8 cellular contexts compared by ENCODE assay signal in genomic region chr11:100719809-100720221, GRCh38. TPM values are rescaled to one million over a fixed set of nuclear protein-coding genes. Genes with fewer than 3 reads are reported as not detected.
DNase-seq lines count a peak whose midpoint lies in the region; ATAC-seq and TF ChIP-seq lines count a peak whose summit lies in the region.

No MANE protein-coding gene starts in this region.

- H3K27me3 ChIP-seq in OCI-LY3 (ENCODE audit: low read depth, low read length) (no peaks in the 10 kb centered on the region), esophagus squamous epithelium (no peaks in the 10 kb centered on the region)

- POLR2A ChIA-PET in activated CD4-positive, alpha-beta memory T cell treated with anti-CD3 and anti-CD28 coated beads, Interleukin-2, amount 10 ng/mL, durations not matched to agents 7 days and 5 days (lab: Charles Lee): no interaction called here

- peak overlapping the region; percentile 1 for H3K27ac Mint-ChIP-seq in nephron progenitor cell
- no peak overlapping the region for H3K27ac Mint-ChIP-seq in activated CD4-positive, alpha-beta memory T cell treated with anti-CD3 and anti-CD28 coated beads, Interleukin-2, amount 10 ng/mL, durations not matched to agents 7 days and 5 days

- no peak for ATAC-seq in HG02884 (IDR thresholded peaks at IDR 0.05; ENCODE audit: unreplicated experiment)
- ATAC-seq in GM21390 (IDR thresholded peaks at IDR 0.05; ENCODE audit: unreplicated experiment): no peak

- H3K4me1 ChIP-seq in OCI-LY3 (ENCODE audit: low read length): peaks cover 49% of the 10 kb centered on the region
- peaks cover 5 to 18% (median 11%) of the 10 kb centered on the region in 3 donors for H3K4me1 ChIP-seq in esophagus squamous epithelium

- intact Hi-C loops in esophagus squamous epithelium (cut with DNase I): no loop called here

- DNase-seq in EL (peak; percentile 76), esophagus squamous epithelium (lab: John Stamatoyannopoulos, UW) (no peak), nephron progenitor cell (no peak), GM19238 (ENCODE audit: insufficient read length, low spot score) (no peak)
- no peak for DNase-seq in activated CD4-positive, alpha-beta memory T cell treated with anti-CD3 and anti-CD28 coated beads, Interleukin-2, amount 10 ng/mL, durations not matched to agents 7 days and 5 days

- H3K9me3 ChIP-seq in OCI-LY3 (ENCODE audit: insufficient read depth, low read length) (no peaks in the 10 kb centered on the region), esophagus squamous epithelium (no peaks in the 10 kb centered on the region)

- H4K20me1 ChIP-seq in OCI-LY3 (ENCODE audit: insufficient read depth, low read length): no peaks in the 10 kb centered on the region

- 0 to 5% methylated on average over 3 of the region's 3 CpGs for WGBS in esophagus squamous epithelium, 2 donors

- no peaks in the 10 kb centered on the region for H3K27me3 Mint-ChIP-seq in nephron progenitor cell (ENCODE audit: low read depth, poor library complexity)
- H3K27me3 Mint-ChIP-seq in activated CD4-positive, alpha-beta memory T cell treated with anti-CD3 and anti-CD28 coated beads, Interleukin-2, amount 10 ng/mL, durations not matched to agents 7 days and 5 days: no peaks in the 10 kb centered on the region

- H3K36me3 Mint-ChIP-seq in nephron progenitor cell (ENCODE audit: low read depth): peaks cover 6% of the 10 kb centered on the region
- H3K36me3 Mint-ChIP-seq in activated CD4-positive, alpha-beta memory T cell treated with anti-CD3 and anti-CD28 coated beads, Interleukin-2, amount 10 ng/mL, durations not matched to agents 7 days and 5 days (ENCODE audit: low read depth): no peaks in the 10 kb centered on the region

- CTCF ChIA-PET in activated CD4-positive, alpha-beta memory T cell treated with anti-CD3 and anti-CD28 coated beads, Interleukin-2, amount 10 ng/mL, durations not matched to agents 7 days and 5 days (lab: Charles Lee): no interaction called here

- TF ChIP-seq POLR2A in esophagus squamous epithelium (IDR thresholded peaks at IDR 0.05): no peak

- no peaks in the 10 kb centered on the region for H3K36me3 ChIP-seq in OCI-LY3 (replicated peaks; ENCODE audit: low read depth, low read length)
- no peaks in the 10 kb centered on the region for H3K36me3 ChIP-seq in esophagus squamous epithelium

- H2AFZ ChIP-seq in OCI-LY3 (ENCODE audit: low read depth, low read length): no peak overlapping the region

- no peaks in the 10 kb centered on the region for H3K9me3 Mint-ChIP-seq in nephron progenitor cell
- no peaks in the 10 kb centered on the region for H3K9me3 Mint-ChIP-seq in activated CD4-positive, alpha-beta memory T cell treated with anti-CD3 and anti-CD28 coated beads, Interleukin-2, amount 10 ng/mL, durations not matched to agents 7 days and 5 days

- no peak overlapping the region for H3K4me3 Mint-ChIP-seq in nephron progenitor cell
- H3K4me3 Mint-ChIP-seq in activated CD4-positive, alpha-beta memory T cell treated with anti-CD3 and anti-CD28 coated beads, Interleukin-2, amount 10 ng/mL, durations not matched to agents 7 days and 5 days: no peak overlapping the region

- H3K4me2 ChIP-seq in OCI-LY3 (ENCODE audit: low read length): peak overlapping the region; percentile 54

- no peak overlapping the region for H3K9ac ChIP-seq in OCI-LY3 (ENCODE audit: low read length)

- H3K4me3 ChIP-seq in OCI-LY3 (ENCODE audit: low read length): no peak overlapping the region
- H3K4me3 ChIP-seq in esophagus squamous epithelium: peak overlapping the region in 1 of 4 donors; percentile 9

- TF ChIP-seq CTCF in OCI-LY3 (IDR thresholded peaks at IDR 0.05; ENCODE audit: low read depth, low read length): no peak
- no peak for TF ChIP-seq CTCF in esophagus squamous epithelium (IDR thresholded peaks at IDR 0.05)
- no peak for TF ChIP-seq CTCF in nephron progenitor cell (IDR thresholded peaks at IDR 0.05)

- H3K27ac ChIP-seq in OCI-LY3 (ENCODE audit: low read length) (no peak overlapping the region), esophagus squamous epithelium (peak overlapping the region; percentile 39 to 66 (median 52))

- H3K79me2 ChIP-seq in OCI-LY3 (ENCODE audit: low read length): peaks cover 15% of the 10 kb centered on the region

- peaks cover 14% of the 10 kb centered on the region for H3K4me1 Mint-ChIP-seq in nephron progenitor cell
- no peaks in the 10 kb centered on the region for H3K4me1 Mint-ChIP-seq in activated CD4-positive, alpha-beta memory T cell treated with anti-CD3 and anti-CD28 coated beads, Interleukin-2, amount 10 ng/mL, durations not matched to agents 7 days and 5 days

RNA-seq across cellular contexts. Expression of gene ARHGAP42, which starts 32.7 kb away (rescaled TPM):
- total RNA-seq in esophagus squamous epithelium: 10 to 100 TPM in 1 of 4 donors, 1 to 10 TPM in 3; 3.5 to 10.1 (median 6.4) TPM
- total RNA-seq in activated CD4-positive, alpha-beta memory T cell treated with anti-CD3 and anti-CD28 coated beads, Interleukin-2, amount 10 ng/mL, durations not matched to agents 7 days and 5 days: not detected

Comparison
In these comparisons a context has a peak if more than half of its experiments do, and no peak if none do; other contexts are left out.
1. RNA of gene ARHGAP42, which starts 32.7 kb away (total RNA-seq): 3.5 to 10.1 TPM in esophagus squamous epithelium; not detected in activated CD4-positive, alpha-beta memory T cell treated with anti-CD3 and anti-CD28 coated beads, Interleukin-2, amount 10 ng/mL, durations not matched to agents 7 days and 5 days; every median in the first group is over 4 times any median in the second.